Comparison of ENCODE assay signal across 21 cellular contexts in the genomic region with DNA sequence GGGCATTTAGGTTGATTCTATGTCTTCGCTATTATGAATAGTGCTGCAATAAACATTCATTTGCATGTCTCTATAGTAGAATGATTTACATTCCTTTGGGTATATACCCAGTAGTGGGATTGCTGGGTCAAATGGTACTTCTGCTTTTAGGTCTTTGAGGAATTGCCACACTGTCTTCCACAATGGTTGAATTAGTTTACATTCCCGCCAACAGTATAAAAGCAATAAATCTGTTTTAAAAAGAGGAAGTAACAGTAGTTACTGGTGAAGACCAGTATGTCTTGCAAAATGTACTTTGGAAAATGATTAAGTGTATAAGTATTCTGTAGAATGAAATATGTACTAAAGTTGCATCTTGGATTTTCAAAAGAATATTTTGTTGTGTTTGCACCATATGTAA.
"Had no signal": no experiment of that assay in that cellular context is flagged by ENCODE, and none has a peak within 500 bp of the region (broad histone marks: within the 10 kb centered on the region; RNA-seq: fewer than 3 reads in every experiment).

No MANE protein-coding gene starts in this region.

- H3K4me3 ChIP-seq: esophagus squamous epithelium, gastroesophageal sphincter, hepatocyte, left ventricle myocardium inferior, lower lobe of right lung, right atrium auricular region, sigmoid colon, skin epidermis, testis, tibial nerve had no signal

- DNase-seq: dermis blood vessel endothelial cell; esophagus squamous epithelium; foreskin fibroblast; glutamatergic neuron; kidney; left cardiac atrium; left ventricle myocardium inferior; lower lobe of right lung; natural killer cell; posterior cingulate gyrus; sigmoid colon; stimulated activated CD4-positive, alpha-beta T cell treated with anti-CD3 and anti-CD28 coated beads, Interleukin-2, amount 100 ng/mL, for 24 hours; stimulated activated CD4-positive, alpha-beta T cell treated with anti-CD3 and anti-CD28 coated beads, Interleukin-4, amount 100 ng/mL, for 4 hours; stimulated activated naive B cell treated with anti-CD40 and anti-IgM and Interleukin-4, amounts not matched to agents 10 μg/mL and 1 μg/mL and 100 μg/mL, for 72 hours; stimulated activated naive CD8-positive, alpha-beta T cell treated with anti-CD3 and anti-CD28 coated beads, Interleukin-15, amount 100 ng/mL, for 72 hours; testis had no signal

- ATAC-seq: gastroesophageal sphincter; left cardiac atrium; lower lobe of right lung; natural killer cell; stimulated activated naive B cell treated with anti-CD40 and anti-IgM and Interleukin-4, amounts not matched to agents 10 μg/mL and 1 μg/mL and 100 μg/mL, for 72 hours; stimulated activated naive CD8-positive, alpha-beta T cell treated with anti-CD3 and anti-CD28 coated beads, Interleukin-15, amount 100 ng/mL, for 72 hours had no signal
